16 cellular contexts compared by ENCODE assay signal in the genomic region with DNA sequence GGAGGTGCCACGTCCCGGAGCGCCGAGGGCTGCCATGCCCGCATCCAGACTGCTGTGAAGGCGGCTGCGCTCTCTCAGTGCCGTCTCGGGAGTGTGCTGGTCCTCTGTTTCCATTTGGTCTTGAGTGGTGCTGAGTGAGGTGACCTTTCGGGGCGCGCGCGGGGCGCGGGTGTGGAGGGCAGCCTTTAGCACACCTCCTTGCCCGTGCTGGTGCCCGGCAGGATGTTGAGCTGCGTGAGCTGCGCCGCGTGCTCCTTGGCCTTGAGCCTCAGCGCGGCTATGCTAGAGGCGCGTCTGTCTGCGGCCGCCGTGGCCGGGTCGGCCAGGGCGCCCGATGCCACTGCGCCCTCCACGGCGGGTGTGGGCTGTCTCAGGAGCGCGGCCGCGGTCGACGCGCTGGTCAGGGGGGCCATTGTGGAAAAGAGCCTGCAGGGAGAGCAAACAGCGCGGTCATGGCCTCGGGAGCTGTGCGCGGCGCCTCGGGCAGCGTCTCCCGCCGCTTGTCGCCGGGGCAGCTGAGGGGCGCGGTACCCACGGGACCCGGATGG. TPM values are rescaled to one million over a fixed set of nuclear protein-coding genes. Genes with fewer than 3 reads are reported as not detected.
DNase-seq lines count a peak whose midpoint lies in the region; ATAC-seq, FAIRE-seq and TF ChIP-seq lines count a peak whose summit lies in the region.
"Had no signal": no experiment of that assay in that cellular context is flagged by ENCODE, and none has a peak within 500 bp of the region (broad histone marks: within the 10 kb centered on the region; RNA-seq: fewer than 3 reads in every experiment).

No MANE protein-coding gene starts in this region.

- H3K27me3 ChIP-seq in HUES48 (ENCODE audit: control insufficient read depth, insufficient read depth, low read length) = peaks cover 99% of the 10 kb centered on the region
- H3K27me3 ChIP-seq in astrocyte (ENCODE audit: insufficient read depth, low read length) = peaks cover 44% of the 10 kb centered on the region
- peaks cover 82% of the 10 kb centered on the region in 2 donors for H3K27me3 ChIP-seq in left lung

- peaks cover 52% of the 10 kb centered on the region for H3K27me3 Mint-ChIP-seq in astrocyte (ENCODE audit: low read depth, unreplicated experiment)

- TF ChIP-seq CTCF in astrocyte (IDR thresholded peaks at IDR 0.05; ENCODE audit: insufficient read depth, low read depth, low read length) = no peak
- no peak for TF ChIP-seq CTCF in left lung (IDR thresholded peaks at IDR 0.05)

- H3K9ac ChIP-seq in HUES48 (ENCODE audit: low read depth, low read length) (no peak overlapping the region), astrocyte (ENCODE audit: low read length) (no peak overlapping the region)

- H3K36me3 Mint-ChIP-seq in astrocyte (ENCODE audit: low read depth, unreplicated experiment) = no peaks in the 10 kb centered on the region
- peaks cover 16% of the 10 kb centered on the region for H3K36me3 Mint-ChIP-seq in stimulated activated effector memory CD8-positive, alpha-beta T cell treated with anti-CD3 and anti-CD28 coated beads, Interleukin-12 subunit alpha, Interleukin-12 subunit beta, amount 100 ng/mL, for 72 hours

- H3K4me1 Mint-ChIP-seq in astrocyte (ENCODE audit: low read depth, unreplicated experiment) = no peaks in the 10 kb centered on the region
- peaks cover 25% of the 10 kb centered on the region for H3K4me1 Mint-ChIP-seq in stimulated activated effector memory CD8-positive, alpha-beta T cell treated with anti-CD3 and anti-CD28 coated beads, Interleukin-12 subunit alpha, Interleukin-12 subunit beta, amount 100 ng/mL, for 72 hours

- no peak for FAIRE-seq in astrocyte (lab: Jason Lieb, UNC)
- FAIRE-seq in HTR-8/SVneo (lab: Jason Lieb, UNC) = no peak
- FAIRE-seq: D721Med had no signal

- H3K4me2 ChIP-seq in astrocyte (ENCODE audit: low read length) = peak overlapping the region; percentile 60

- peaks cover 8% of the 10 kb centered on the region for H4K20me1 ChIP-seq in astrocyte (ENCODE audit: insufficient read depth, low read length)

- no peak overlapping the region for H3K4me3 Mint-ChIP-seq in astrocyte (ENCODE audit: unreplicated experiment)
- H3K4me3 Mint-ChIP-seq in stimulated activated effector memory CD8-positive, alpha-beta T cell treated with anti-CD3 and anti-CD28 coated beads, Interleukin-12 subunit alpha, Interleukin-12 subunit beta, amount 100 ng/mL, for 72 hours = peak overlapping the region; percentile 37

- no peaks in the 10 kb centered on the region for H3K79me2 ChIP-seq in astrocyte (ENCODE audit: insufficient read depth, low read length)

- H3K27ac Mint-ChIP-seq in astrocyte (ENCODE audit: unreplicated experiment) = no peak overlapping the region
- no peak overlapping the region for H3K27ac Mint-ChIP-seq in stimulated activated effector memory CD8-positive, alpha-beta T cell treated with anti-CD3 and anti-CD28 coated beads, Interleukin-12 subunit alpha, Interleukin-12 subunit beta, amount 100 ng/mL, for 72 hours

- no peaks in the 10 kb centered on the region for H3K36me3 ChIP-seq in HUES48 (ENCODE audit: control insufficient read depth, insufficient read depth, low read length)
- H3K36me3 ChIP-seq in astrocyte (ENCODE audit: insufficient read depth, low read length) = no peaks in the 10 kb centered on the region
- H3K36me3 ChIP-seq in left lung = no peaks in the 10 kb centered on the region

- H3K9me3 ChIP-seq in HUES48 (ENCODE audit: control insufficient read depth, insufficient read depth, low read length) = no peaks in the 10 kb centered on the region
- H3K9me3 ChIP-seq in astrocyte (ENCODE audit: insufficient read depth, low read depth, low read length) = no peaks in the 10 kb centered on the region
- H3K9me3 ChIP-seq in left lung = no peaks in the 10 kb centered on the region

- ATAC-seq in left lung (peak; percentile 19), HG03342 (IDR thresholded peaks at IDR 0.05; ENCODE audit: unreplicated experiment) (no peak), GM19455 (IDR thresholded peaks at IDR 0.05; ENCODE audit: unreplicated experiment) (no peak)
- no peak for ATAC-seq in stimulated activated effector memory CD8-positive, alpha-beta T cell treated with anti-CD3 and anti-CD28 coated beads, Interleukin-12 subunit alpha, Interleukin-12 subunit beta, amount 100 ng/mL, for 72 hours

- intact Hi-C loops in left lung (cut with DNase I) = no loop called here

- no peak overlapping the region for H2AFZ ChIP-seq in astrocyte (ENCODE audit: low read depth, low read length)

- H3K9me3 Mint-ChIP-seq in astrocyte (ENCODE audit: unreplicated experiment) = peaks cover 2% of the 10 kb centered on the region
- H3K9me3 Mint-ChIP-seq in stimulated activated effector memory CD8-positive, alpha-beta T cell treated with anti-CD3 and anti-CD28 coated beads, Interleukin-12 subunit alpha, Interleukin-12 subunit beta, amount 100 ng/mL, for 72 hours = no peaks in the 10 kb centered on the region

- peaks cover 53% of the 10 kb centered on the region for H3K4me1 ChIP-seq in HUES48 (ENCODE audit: control insufficient read depth, insufficient read depth, low read length)
- no peaks in the 10 kb centered on the region for H3K4me1 ChIP-seq in astrocyte (ENCODE audit: insufficient read depth, low read length)
- peaks cover 5 to 15% of the 10 kb centered on the region in 2 donors for H3K4me1 ChIP-seq in left lung

- H3K27ac ChIP-seq in HUES48 (ENCODE audit: low read depth, low read length) (no peak overlapping the region), astrocyte (ENCODE audit: low read depth, low read length) (no peak overlapping the region), left lung (no peak overlapping the region)

- DNase-seq in astrocyte (ENCODE audit: low read depth) = no peak
- DNase-seq in left lung = no peak
- no peak for DNase-seq in stimulated activated effector memory CD8-positive, alpha-beta T cell treated with anti-CD3 and anti-CD28 coated beads, Interleukin-12 subunit alpha, Interleukin-12 subunit beta, amount 100 ng/mL, for 72 hours (ENCODE audit: low spot score in 2 of 2)
- no peak for DNase-seq in NCI-H345 (lab: John Stamatoyannopoulos, UW)
- DNase-seq in HTR-8/SVneo (ENCODE audit: insufficient read length, low spot score) = no peak
- DNase-seq: cerebellar nuclear complex; MM.1S; NCI-H524; SIG-M5; stimulated activated CD4-positive, alpha-beta T cell treated with anti-CD3 and anti-CD28 coated beads, Interleukin-2, amount 100 ng/mL, for 24 hours had no signal

- peak overlapping the region; percentile 44 for H3K4me3 ChIP-seq in HUES48 (ENCODE audit: low read depth, low read length)
- H3K4me3 ChIP-seq in astrocyte (ENCODE audit: insufficient read depth, low read depth, low read length) = no peak overlapping the region
- H3K4me3 ChIP-seq in left lung = no peak overlapping the region

RNA-seq across cellular contexts. Expression of gene ARX, which starts 11.2 kb away (rescaled TPM):
- total RNA-seq in astrocyte = not detected in 2 replicates
- under 1 TPM in 1 of 2 donors, not detected in 1; 0.26 TPM for total RNA-seq in left lung
- total RNA-seq: kidney epithelial cell, subcutaneous adipose tissue had no signal
